ENCODE assay signal across 1 cellular context in the genomic region with DNA sequence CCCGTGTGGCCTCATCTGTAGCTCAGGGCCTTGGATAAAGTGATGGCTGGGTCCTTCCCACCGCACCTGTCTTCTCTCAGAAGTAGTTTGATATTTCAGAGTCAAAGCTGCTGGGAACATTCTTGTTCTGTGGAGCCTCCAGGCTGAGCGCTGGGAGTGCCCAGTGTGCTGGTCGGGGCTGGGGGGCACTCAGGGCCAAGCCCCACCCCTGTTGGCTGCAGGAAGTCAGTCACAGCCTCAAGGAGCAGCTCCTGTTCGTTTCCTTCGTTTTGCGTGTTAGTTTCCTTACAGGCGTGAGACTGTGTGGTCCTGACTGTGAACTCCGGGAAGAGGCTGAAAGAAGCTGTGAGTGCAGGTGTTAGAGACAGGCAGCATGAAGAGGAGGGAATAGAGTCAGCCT.
TF ChIP-seq lines count a peak whose summit lies in the region.

No MANE protein-coding gene starts in this region.

TF ChIP-seq in endothelial cell of umbilical vein, 7 proteins besides CTCF, POLR2A, EP300 and RAD21 (continued from another document):
- TF ChIP-seq JUN (IDR thresholded peaks at IDR 0.05; ENCODE audit: borderline replicate concordance, insufficient read depth, insufficient read length, low read depth), result no peak
